1 cellular context compared by ENCODE assay signal in the genomic region with DNA sequence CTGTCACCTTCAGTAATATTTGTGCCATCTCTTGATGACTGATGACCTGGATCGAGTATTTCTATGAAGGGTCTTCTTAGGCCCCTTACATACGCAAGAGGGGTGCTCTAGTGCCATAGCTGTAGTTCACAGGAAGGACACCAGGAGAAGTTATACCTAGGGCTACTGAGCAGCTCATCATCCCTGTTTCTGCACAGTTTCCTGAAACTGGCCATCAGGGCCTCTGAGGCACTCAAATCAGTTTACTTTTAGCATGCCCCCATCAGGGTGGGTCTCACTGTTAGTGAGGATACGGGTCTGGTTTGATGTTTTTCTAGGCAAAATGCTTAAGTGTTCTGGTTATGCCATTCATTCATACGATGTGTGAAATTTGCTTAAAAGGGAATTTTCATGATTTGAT.
TF ChIP-seq lines count a peak whose summit lies in the region.

No MANE protein-coding gene starts in this region.

TF ChIP-seq in SK-N-SH, 30 proteins besides CTCF, POLR2A, EP300 and RAD21:
- TF ChIP-seq FOSL2 (IDR thresholded peaks at IDR 0.05; ENCODE audit: borderline replicate concordance, low read depth) (no peak), FOXJ3 (CRISPR knock-in tag; IDR thresholded peaks at IDR 0.05) (no peak)
- TF ChIP-seq, protein P1, sequence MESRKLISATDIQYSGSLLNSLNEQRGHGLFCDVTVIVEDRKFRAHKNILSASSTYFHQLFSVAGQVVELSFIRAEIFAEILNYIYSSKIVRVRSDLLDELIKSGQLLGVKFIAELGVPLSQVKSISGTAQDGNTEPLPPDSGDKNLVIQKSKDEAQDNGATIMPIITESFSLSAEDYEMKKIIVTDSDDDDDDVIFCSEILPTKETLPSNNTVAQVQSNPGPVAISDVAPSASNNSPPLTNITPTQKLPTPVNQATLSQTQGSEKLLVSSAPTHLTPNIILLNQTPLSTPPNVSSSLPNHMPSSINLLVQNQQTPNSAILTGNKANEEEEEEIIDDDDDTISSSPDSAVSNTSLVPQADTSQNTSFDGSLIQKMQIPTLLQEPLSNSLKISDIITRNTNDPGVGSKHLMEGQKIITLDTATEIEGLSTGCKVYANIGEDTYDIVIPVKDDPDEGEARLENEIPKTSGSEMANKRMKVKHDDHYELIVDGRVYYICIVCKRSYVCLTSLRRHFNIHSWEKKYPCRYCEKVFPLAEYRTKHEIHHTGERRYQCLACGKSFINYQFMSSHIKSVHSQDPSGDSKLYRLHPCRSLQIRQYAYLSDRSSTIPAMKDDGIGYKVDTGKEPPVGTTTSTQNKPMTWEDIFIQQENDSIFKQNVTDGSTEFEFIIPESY (IDR thresholded peaks at IDR 0.05; ENCODE audit: borderline replicate concordance, low read depth), result no peak
TF ChIP-seq in SK-N-SH: peak in this region for 0.
